ENCODE assay signal across 10 cellular contexts in the genomic region with DNA sequence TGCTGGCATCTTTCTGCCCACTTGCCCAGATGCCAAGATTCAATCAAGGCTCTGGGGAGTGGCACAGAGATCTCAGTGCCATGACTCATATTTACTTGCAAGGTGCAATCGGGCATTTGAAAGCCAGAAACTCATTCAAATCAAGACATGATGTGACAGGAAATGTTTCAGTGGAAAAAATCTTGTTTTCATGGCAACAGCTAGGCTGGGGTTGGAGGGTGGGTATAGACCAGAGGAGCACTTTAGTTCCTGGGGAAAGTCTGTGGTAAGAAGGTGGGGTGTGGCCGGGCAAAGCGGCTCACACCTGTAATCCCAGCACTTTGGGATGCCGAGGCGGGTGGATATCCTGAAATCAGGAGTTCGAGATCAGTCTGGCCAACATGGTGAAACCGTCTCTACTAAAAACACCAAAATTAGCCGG. TPM values are rescaled to one million over a fixed set of nuclear protein-coding genes. Genes with fewer than 3 reads are reported as not detected.
DNase-seq lines count a peak whose midpoint lies in the region; ATAC-seq and TF ChIP-seq lines count a peak whose summit lies in the region.
"Had no signal": no experiment of that assay in that cellular context is flagged by ENCODE, and none has a peak within 500 bp of the region (broad histone marks: within the 10 kb centered on the region; RNA-seq: fewer than 3 reads in every experiment).

No MANE protein-coding gene starts in this region.

- H3K36me3 ChIP-seq in urinary bladder (ENCODE audit: insufficient read depth): no peaks in the 10 kb centered on the region

- H3K27ac ChIP-seq in urinary bladder (ENCODE audit: low read depth): peak overlapping the region; percentile 54

- TF ChIP-seq CTCF in natural killer cell (IDR thresholded peaks at IDR 0.05): no peak

- peak overlapping the region; percentile 28 to 63 for H3K27ac Mint-ChIP-seq in natural killer cell treated with Interleukin-12 subunit alpha and Interleukin-12 subunit beta and Interleukin-15 and Interleukin-18, amount 100 ng/mL, for 72 hours
- H3K27ac Mint-ChIP-seq in natural killer cell (no peak overlapping the region), immature natural killer cell (no peak overlapping the region)

- H3K9me3 Mint-ChIP-seq in natural killer cell treated with Interleukin-12 subunit alpha and Interleukin-12 subunit beta and Interleukin-15 and Interleukin-18, amount 100 ng/mL, for 72 hours: no peaks in the 10 kb centered on the region
- H3K9me3 Mint-ChIP-seq in natural killer cell (no peaks in the 10 kb centered on the region), immature natural killer cell (no peaks in the 10 kb centered on the region)

- intact Hi-C loops in natural killer cell (cut with micrococcal nuclease): no loop called here

- WGBS in urinary bladder: 85% methylated on average over 8 of the region's 8 CpGs

- peaks cover 0 to 7% of the 10 kb centered on the region in 2 donors for H3K4me1 Mint-ChIP-seq in natural killer cell treated with Interleukin-12 subunit alpha and Interleukin-12 subunit beta and Interleukin-15 and Interleukin-18, amount 100 ng/mL, for 72 hours (ENCODE audit: low read depth in 2 of 2)
- H3K4me1 Mint-ChIP-seq in natural killer cell (no peaks in the 10 kb centered on the region), immature natural killer cell (peaks cover 13 to 20% of the 10 kb centered on the region in 2 donors)

- no peak for DNase-seq in natural killer cell treated with Interleukin-12 subunit alpha and Interleukin-12 subunit beta and Interleukin-15 and Interleukin-18, amount 100 ng/mL, for 72 hours (ENCODE audit: low spot score)
- DNase-seq in natural killer cell: no peak
- DNase-seq in immature natural killer cell: no peak
- no peak for DNase-seq in DMS 273 treated with DMSO at 0.1 percent for 48 hours (lab: John Stamatoyannopoulos, UW)
- no peak for DNase-seq in activated gamma-delta T cell treated with Interleukin-2 at 50 U/mL for 16 hours
- DNase-seq: MM.1S, occipital lobe had no signal

- ATAC-seq in natural killer cell treated with Interleukin-12 subunit alpha and Interleukin-12 subunit beta and Interleukin-15 and Interleukin-18, amount 100 ng/mL, for 72 hours: no peak
- ATAC-seq in natural killer cell: no peak

- no peaks in the 10 kb centered on the region for H3K36me3 Mint-ChIP-seq in natural killer cell treated with Interleukin-12 subunit alpha and Interleukin-12 subunit beta and Interleukin-15 and Interleukin-18, amount 100 ng/mL, for 72 hours
- H3K36me3 Mint-ChIP-seq in natural killer cell (no peaks in the 10 kb centered on the region), immature natural killer cell (no peaks in the 10 kb centered on the region)

- peaks cover 2% of the 10 kb centered on the region for H3K4me1 ChIP-seq in urinary bladder (ENCODE audit: insufficient read depth)

- no peak overlapping the region for H3K4me3 ChIP-seq in urinary bladder (ENCODE audit: low read depth, low read length)

- H3K27me3 Mint-ChIP-seq in natural killer cell treated with Interleukin-12 subunit alpha and Interleukin-12 subunit beta and Interleukin-15 and Interleukin-18, amount 100 ng/mL, for 72 hours: peaks cover 0 to 9% of the 10 kb centered on the region in 2 donors
- H3K27me3 Mint-ChIP-seq in natural killer cell (ENCODE audit: low read depth in 2 of 2): peaks cover 8 to 14% of the 10 kb centered on the region in 2 donors
- peaks cover 0 to 18% (median 8%) of the 10 kb centered on the region in 3 donors for H3K27me3 Mint-ChIP-seq in immature natural killer cell (ENCODE audit: low read depth in 3 of 3)

- H3K4me3 Mint-ChIP-seq in natural killer cell treated with Interleukin-12 subunit alpha and Interleukin-12 subunit beta and Interleukin-15 and Interleukin-18, amount 100 ng/mL, for 72 hours: peak overlapping the region; percentile 34
- H3K4me3 Mint-ChIP-seq in natural killer cell: no peak overlapping the region
- H3K4me3 Mint-ChIP-seq in immature natural killer cell: peak overlapping the region; percentile 10 to 60 (median 41)

RNA-seq across cellular contexts. Expression of a gene that starts 1.2 kb away (rescaled TPM):
- not detected for total RNA-seq in natural killer cell treated with Interleukin-12 subunit alpha and Interleukin-12 subunit beta and Interleukin-15 and Interleukin-18, amount 100 ng/mL, for 72 hours
- total RNA-seq in natural killer cell (not detected), urinary bladder (not detected)
- polyA plus RNA-seq in immature natural killer cell (not detected), urinary bladder (not detected)
- total RNA-seq: astrocyte, occipital lobe, Right ventricle myocardium inferior had no signal

RNA-seq across cellular contexts. Expression of a gene that starts 26.0 kb away (rescaled TPM):
- total RNA-seq in natural killer cell treated with Interleukin-12 subunit alpha and Interleukin-12 subunit beta and Interleukin-15 and Interleukin-18, amount 100 ng/mL, for 72 hours: not detected
- total RNA-seq in natural killer cell (under 1 TPM in 1 of 3 donors, not detected in 2; 0.30 TPM), urinary bladder (0.85 TPM)
- polyA plus RNA-seq in immature natural killer cell (not detected), urinary bladder (5.8 TPM)
- total RNA-seq: occipital lobe had no signal

RNA-seq across cellular contexts. Expression of a gene that starts 35.0 kb away (rescaled TPM):
- total RNA-seq in natural killer cell treated with Interleukin-12 subunit alpha and Interleukin-12 subunit beta and Interleukin-15 and Interleukin-18, amount 100 ng/mL, for 72 hours: not detected
- total RNA-seq in natural killer cell (not detected), urinary bladder (not detected)
- polyA plus RNA-seq in immature natural killer cell (not detected), urinary bladder (not detected)
- total RNA-seq: astrocyte, occipital lobe, Right ventricle myocardium inferior had no signal

RNA-seq across cellular contexts. Expression of a gene that starts 43.2 kb away (rescaled TPM):
- total RNA-seq in natural killer cell treated with Interleukin-12 subunit alpha and Interleukin-12 subunit beta and Interleukin-15 and Interleukin-18, amount 100 ng/mL, for 72 hours: 10 to 100 TPM; 29.4 to 50.5 TPM
- total RNA-seq in natural killer cell: 10 to 100 TPM; 19.9 to 20.5 (median 20.2) TPM
- 100 to 1,000 TPM in 1 of 3 donors, 10 to 100 TPM in 2; 79.1 to 101 (median 80.1) TPM for polyA plus RNA-seq in immature natural killer cell
- total RNA-seq in urinary bladder: 37.9 TPM
- polyA plus RNA-seq in urinary bladder: 170 TPM

RNA-seq across cellular contexts. Expression of a gene that starts 46.3 kb away (rescaled TPM):
- 10 to 100 TPM; 32.6 to 35.6 TPM for total RNA-seq in natural killer cell treated with Interleukin-12 subunit alpha and Interleukin-12 subunit beta and Interleukin-15 and Interleukin-18, amount 100 ng/mL, for 72 hours
- total RNA-seq in natural killer cell: 10 to 100 TPM; 27.8 to 31.5 (median 28.5) TPM
- 10 to 100 TPM in 2 of 3 donors, 1 to 10 TPM in 1; 7.8 to 14.6 (median 14.0) TPM for polyA plus RNA-seq in immature natural killer cell
- total RNA-seq in urinary bladder: 7.3 TPM
- 22.1 TPM for polyA plus RNA-seq in urinary bladder

Comparison
In these comparisons a context has a peak if more than half of its experiments do, and no peak if none do; other contexts are left out.
1. H3K27ac Mint-ChIP-seq: peak in natural killer cell treated with Interleukin-12 subunit alpha and Interleukin-12 subunit beta and Interleukin-15 and Interleukin-18, amount 100 ng/mL, for 72 hours (2 of 2); none in natural killer cell (0 of 2) and immature natural killer cell (0 of 6).